Comparison of ENCODE assay signal across 28 cellular contexts in the genomic region with DNA sequence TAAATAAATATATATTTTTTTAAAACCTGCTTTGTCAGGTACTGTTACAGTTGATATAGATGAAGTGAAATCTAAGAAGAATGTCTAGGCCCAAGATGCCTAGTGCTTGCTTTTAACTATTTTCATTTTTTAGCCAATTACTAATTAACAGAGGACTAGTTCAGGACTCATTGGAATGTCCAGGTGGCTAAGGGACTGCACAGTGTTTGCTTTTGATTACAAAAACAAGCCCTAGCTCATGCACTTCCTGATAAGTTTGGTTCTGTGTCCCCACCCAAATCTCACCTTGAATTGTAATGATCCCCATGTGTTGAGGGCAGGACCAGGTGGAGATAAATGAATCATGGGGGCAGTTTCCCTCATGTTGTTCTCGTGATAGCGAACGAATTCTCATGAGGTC.
"Had no signal": no experiment of that assay in that cellular context is flagged by ENCODE, and none has a peak within 500 bp of the region (broad histone marks: within the 10 kb centered on the region; RNA-seq: fewer than 3 reads in every experiment).

No MANE protein-coding gene starts in this region.

- DNase-seq: colonic mucosa; cortex of kidney; dermis blood vessel endothelial cell; dorsolateral prefrontal cortex; effector CD4-positive, alpha-beta T cell; effector CD8-positive, alpha-beta T cell; effector memory CD4-positive, alpha-beta T cell; effector memory CD8-positive, alpha-beta T cell; endodermal cell; erythroblast; esophagus squamous epithelium; foreskin fibroblast; foreskin keratinocyte; foreskin melanocyte; gastrocnemius medialis; glutamatergic neuron; head of caudate nucleus; heart left ventricle had no signal

- ATAC-seq: effector memory CD8-positive, alpha-beta T cell; esophagus mucosa; foreskin keratinocyte; gastrocnemius medialis; gastroesophageal sphincter; heart left ventricle had no signal

- H3K36me3 ChIP-seq: colonic mucosa, esophagus muscularis mucosa, esophagus squamous epithelium, gastrocnemius medialis, gastroesophageal sphincter, heart left ventricle had no signal

- H3K27me3 Mint-ChIP-seq: dendritic cell treated with granulocyte-macrophage colony-stimulating factor and Interleukin-4, amounts not matched to agents 40 ng/mL and 50 ng/mL, for 4 days; effector memory CD8-positive, alpha-beta T cell had no signal

- H3K4me1 ChIP-seq: colonic mucosa, esophagus squamous epithelium, foreskin keratinocyte had no signal

- FAIRE-seq: colon, endometrium, endothelial cell of umbilical vein, frontal cortex had no signal

- H3K9me3 ChIP-seq: colonic mucosa, esophagus muscularis mucosa, esophagus squamous epithelium, gastrocnemius medialis, gastroesophageal sphincter had no signal

- H3K27me3 ChIP-seq: colonic mucosa, dorsolateral prefrontal cortex, esophagus muscularis mucosa, esophagus squamous epithelium, foreskin keratinocyte, gastrocnemius medialis, gastroesophageal sphincter, heart left ventricle had no signal

- H3K27ac Mint-ChIP-seq: dendritic cell treated with granulocyte-macrophage colony-stimulating factor and Interleukin-4, amounts not matched to agents 40 ng/mL and 50 ng/mL, for 4 days; effector memory CD8-positive, alpha-beta T cell; endodermal cell had no signal

- H3K4me3 Mint-ChIP-seq: dendritic cell treated with granulocyte-macrophage colony-stimulating factor and Interleukin-4, amounts not matched to agents 40 ng/mL and 50 ng/mL, for 4 days; effector memory CD8-positive, alpha-beta T cell; endodermal cell had no signal

- H3K4me3 ChIP-seq: colonic mucosa, coronary artery, dorsolateral prefrontal cortex, esophagus muscularis mucosa, esophagus squamous epithelium, gastrocnemius medialis, gastroesophageal sphincter, heart left ventricle had no signal

- H3K4me1 Mint-ChIP-seq: endodermal cell had no signal

- H3K9me3 Mint-ChIP-seq: dendritic cell treated with granulocyte-macrophage colony-stimulating factor and Interleukin-4, amounts not matched to agents 40 ng/mL and 50 ng/mL, for 4 days; effector memory CD8-positive, alpha-beta T cell; endodermal cell had no signal

- H3K27ac ChIP-seq: colonic mucosa, coronary artery, dorsolateral prefrontal cortex, epithelial cell of prostate, esophagus muscularis mucosa, esophagus squamous epithelium, foreskin keratinocyte, gastrocnemius medialis, gastroesophageal sphincter, heart left ventricle had no signal
